Comparison of ENCODE assay signal across 19 cellular contexts in genomic region chr2:95061601-95062183, GRCh38. TPM values are rescaled to one million over a fixed set of nuclear protein-coding genes. Genes with fewer than 3 reads are reported as not detected.
DNase-seq lines count a peak whose midpoint lies in the region; ATAC-seq and TF ChIP-seq lines count a peak whose summit lies in the region.
"Had no signal": no experiment of that assay in that cellular context is flagged by ENCODE, and none has a peak within 500 bp of the region (broad histone marks: within the 10 kb centered on the region; RNA-seq: fewer than 3 reads in every experiment).

No MANE protein-coding gene starts in this region.

- TF ChIP-seq POLR2A in breast epithelium (IDR thresholded peaks at IDR 0.05) = no peak

- ATAC-seq in GM21576 (IDR thresholded peaks at IDR 0.05; ENCODE audit: unreplicated experiment) = no peak
- ATAC-seq: left ventricle myocardium superior had no signal

- H3K27ac ChIP-seq in dorsolateral prefrontal cortex = peak overlapping the region in 57 of 59 donors; percentile 66 to 100 (median 98)
- peak overlapping the region; percentile 100 for H3K27ac ChIP-seq in substantia nigra (ENCODE audit: low read depth, low read length, poor library complexity, severe bottlenecking)
- no peak overlapping the region for H3K27ac ChIP-seq in breast epithelium
- H3K27ac ChIP-seq: A549, ascending aorta, RWPE1 had no signal

- no peaks in the 10 kb centered on the region for H3K36me3 ChIP-seq in breast epithelium
- H3K36me3 ChIP-seq: ascending aorta had no signal

- peak; percentile 61 for DNase-seq in activated CD8-positive, alpha-beta memory T cell treated with anti-CD3 and anti-CD28 coated beads for 24 hours
- DNase-seq in activated CD8-positive, alpha-beta memory T cell treated with anti-CD3 and anti-CD28 coated beads, Interleukin-2, amount 50 U/mL, for 4 hours = no peak
- DNase-seq in activated CD4-positive, CD25-positive, alpha-beta regulatory T cell treated with anti-CD3 and anti-CD28 coated beads, Interleukin-2, amount 50 U/mL, for 72 hours = peak; percentile 30
- DNase-seq in dorsolateral prefrontal cortex (peak in 1 of 10 donors; percentile 28), substantia nigra (lab: John Stamatoyannopoulos, UW) (no peak), breast epithelium (ENCODE audit: low spot score in 2 of 2) (no peak), NCI-H2029 treated with DMSO at 0.1 percent for 48 hours (lab: John Stamatoyannopoulos, UW) (no peak)
- DNase-seq: left ventricle myocardium superior; MM.1S; NCI-H2081 treated with DMSO at 0.1 percent for 48 hours; NCI-H774; stimulated activated CD4-positive, alpha-beta T cell treated with anti-CD3 and anti-CD28 coated beads, Interleukin-1b, Interleukin-23, amount 100 ng/mL, for 48 hours; T1000 had no signal

- intact Hi-C loops in dorsolateral prefrontal cortex (cut with DNase I) (no loop called here), breast epithelium (cut with DNase I; ENCODE audit: low total_unique reads) (no loop called here)

- TF ChIP-seq CTCF in dorsolateral prefrontal cortex (IDR thresholded peaks at IDR 0.05 in 54 of 56, conservative IDR thresholded peaks at IDR 0.05 in 2 of 56; ENCODE audit: low read depth in 1 of 56, partially characterized antibody in 56 of 56) (no peak), breast epithelium (IDR thresholded peaks at IDR 0.05) (no peak)

- H3K4me3 ChIP-seq in dorsolateral prefrontal cortex (no peak overlapping the region), breast epithelium (no peak overlapping the region)
- H3K4me3 ChIP-seq: A549, ascending aorta had no signal

- H3K27me3 ChIP-seq in dorsolateral prefrontal cortex (peaks cover 0 to 2% (median 0%) of the 10 kb centered on the region in 45 donors), breast epithelium (no peaks in the 10 kb centered on the region)
- H3K27me3 ChIP-seq: ascending aorta had no signal

- no peaks in the 10 kb centered on the region for H3K4me1 ChIP-seq in breast epithelium
- H3K4me1 ChIP-seq: A549, ascending aorta had no signal

- no peaks in the 10 kb centered on the region for H3K9me3 ChIP-seq in breast epithelium
- H3K9me3 ChIP-seq: ascending aorta had no signal

RNA-seq across cellular contexts. Expression of gene MAL, which starts 36.2 kb away (rescaled TPM):
- total RNA-seq in dorsolateral prefrontal cortex (100 to 1,000 TPM in 74 of 120 experiments, 10 to 100 TPM in 46; 24.0 to 522 (median 118) TPM), breast epithelium (1 to 10 TPM in 1 of 3 donors, under 1 TPM in 1, not detected in 1; 0.32 to 2.3 TPM)
- total RNA-seq: ascending aorta, dermis microvascular lymphatic vessel endothelial cell, HT1080 had no signal

RNA-seq across cellular contexts. Expression of gene MRPS5, which starts 59.9 kb away (rescaled TPM):
- total RNA-seq in dorsolateral prefrontal cortex = 100 to 1,000 TPM in 1 of 120 experiments, 10 to 100 TPM in 119; 47.0 to 101 (median 70.2) TPM
- 10 to 100 TPM; 37.4 to 54.4 (median 43.8) TPM for total RNA-seq in breast epithelium

Comparison
In these comparisons a context has a peak if more than half of its experiments do, and no peak if none do; other contexts are left out.
1. DNase-seq: peak in activated CD8-positive, alpha-beta memory T cell treated with anti-CD3 and anti-CD28 coated beads for 24 hours (single experiment) and activated CD4-positive, CD25-positive, alpha-beta regulatory T cell treated with anti-CD3 and anti-CD28 coated beads, Interleukin-2, amount 50 U/mL, for 72 hours (single experiment); none in activated CD8-positive, alpha-beta memory T cell treated with anti-CD3 and anti-CD28 coated beads, Interleukin-2, amount 50 U/mL, for 4 hours (single experiment), substantia nigra (0 of 49), breast epithelium (0 of 2) and NCI-H2029 treated with DMSO at 0.1 percent for 48 hours (single experiment).
2. H3K27ac ChIP-seq: peak in dorsolateral prefrontal cortex (57 of 59) and substantia nigra (single experiment); none in breast epithelium (0 of 2).
3. RNA of gene MAL, which starts 36.2 kb away (total RNA-seq): 24.0 to 522 TPM in dorsolateral prefrontal cortex; 0.32 to 2.3 TPM in breast epithelium; every median in the first group is over 4 times any median in the second.